ENCODE assay signal across 12 cellular contexts in the genomic region with DNA sequence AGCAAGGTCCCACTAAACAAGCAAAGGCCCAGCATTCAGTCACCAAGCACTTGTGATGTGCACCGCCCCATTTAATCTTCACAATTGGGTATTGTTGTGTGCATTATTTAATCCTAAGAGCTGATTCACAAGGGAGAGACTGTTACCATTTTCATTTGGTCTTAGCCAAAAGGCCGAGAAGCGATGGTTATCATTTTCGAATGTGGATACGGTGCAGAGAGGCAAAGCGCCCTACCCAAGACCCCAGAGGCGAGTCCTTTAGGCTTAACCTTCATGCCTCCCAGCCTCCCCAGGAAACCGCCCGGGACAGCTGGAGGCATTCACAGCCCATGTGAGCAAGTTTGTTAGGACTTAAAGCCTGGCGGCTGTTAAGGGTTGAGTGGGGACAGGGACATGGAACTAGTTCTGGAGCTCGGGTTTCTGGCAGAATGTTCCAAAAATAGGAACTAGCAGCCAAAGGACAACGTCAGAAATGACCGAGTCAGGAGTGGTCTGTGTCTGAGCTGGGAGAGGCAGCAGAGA. TPM values are rescaled to one million over a fixed set of nuclear protein-coding genes. Genes with fewer than 3 reads are reported as not detected.
DNase-seq lines count a peak whose midpoint lies in the region; FAIRE-seq and TF ChIP-seq lines count a peak whose summit lies in the region.
"Had no signal": no experiment of that assay in that cellular context is flagged by ENCODE, and none has a peak within 500 bp of the region (broad histone marks: within the 10 kb centered on the region; RNA-seq: fewer than 3 reads in every experiment).

No MANE protein-coding gene starts in this region.

- H3K4me3 Mint-ChIP-seq in chondrocyte (ENCODE audit: unreplicated experiment) = no peak overlapping the region
- H3K4me3 Mint-ChIP-seq: neural crest cell had no signal

- 13 to 17% methylated on average over 13 of the region's 13 CpGs for WGBS in GM23248 (ENCODE audit: low coverage in 1 of 2, low lambda C conversion rate in 2 of 2, missing lambda C conversion rate in 2 of 2), 2 experiments
- WGBS in smooth muscle cell (ENCODE audit: low lambda C conversion rate) = 55% methylated on average over 13 of the region's 13 CpGs
- WGBS in small intestine, 3 donors = 52 to 84% (median 79%) methylated on average over 13 of the region's 13 CpGs

- no peaks in the 10 kb centered on the region; the same call in 1 of the 2 replicates for H3F3A ChIP-seq in GM23248 (ENCODE audit: insufficient read depth)
- H3F3A ChIP-seq in smooth muscle cell (ENCODE audit: low read depth) = no peaks in the 10 kb centered on the region

- H3K27ac ChIP-seq in GM23248 = no peak overlapping the region
- H3K27ac ChIP-seq in layer of hippocampus (ENCODE audit: low read depth, low read length) = peak overlapping the region; percentile 83
- peak overlapping the region; percentile 0 for H3K27ac ChIP-seq in smooth muscle cell (ENCODE audit: low read depth)
- peak overlapping the region in 1 of 2 donors; percentile 59 for H3K27ac ChIP-seq in small intestine (ENCODE audit: low read depth in 1 of 2, low read length in 1 of 2)
- H3K27ac ChIP-seq: C4-2B had no signal

- H3K36me3 Mint-ChIP-seq in chondrocyte (ENCODE audit: low read depth) = no peaks in the 10 kb centered on the region

- in situ Hi-C loops in GM23248 (cut with MboI) = loop anchor here (10.0 kb wide), 1 partner anchor 283 kb away; no protein-coding TSS in a partner anchor

- DNase-seq in GM23248 (peak; percentile 37), chondrocyte (ENCODE audit: low spot score) (no peak), smooth muscle cell (lab: John Stamatoyannopoulos, UW; ENCODE audit: unreplicated experiment) (no peak), SIG-M5 (lab: John Stamatoyannopoulos, UW) (no peak), small intestine (no peak), KG1 (lab: John Stamatoyannopoulos, UW) (no peak), NCI-H2196 (lab: John Stamatoyannopoulos, UW; ENCODE audit: unreplicated experiment) (no peak)
- DNase-seq: Karpas-422, NCI-H526 treated with DMSO at 0.1 percent for 48 hours had no signal

- H3K27ac Mint-ChIP-seq in chondrocyte (ENCODE audit: unreplicated experiment) = peak overlapping the region; percentile 81

- no peaks in the 10 kb centered on the region for H3K9me3 Mint-ChIP-seq in chondrocyte (ENCODE audit: low read depth)
- H3K9me3 Mint-ChIP-seq: neural crest cell had no signal

- no peak for FAIRE-seq in small intestine (lab: Jason Lieb, UNC)

- no peak overlapping the region for H3K4me3 ChIP-seq in GM23248
- no peak overlapping the region for H3K4me3 ChIP-seq in smooth muscle cell
- H3K4me3 ChIP-seq in small intestine (ENCODE audit: low read depth in 1 of 2, low read length in 2 of 2) = no peak overlapping the region

- H3K4me1 ChIP-seq in GM23248 (ENCODE audit: insufficient read depth) = no peaks in the 10 kb centered on the region
- peaks cover 7% of the 10 kb centered on the region for H3K4me1 ChIP-seq in smooth muscle cell (ENCODE audit: low read depth)
- peaks cover 3 to 5% of the 10 kb centered on the region in 2 donors for H3K4me1 ChIP-seq in small intestine (ENCODE audit: control insufficient read depth in 2 of 2, insufficient read depth in 1 of 2, low read depth in 1 of 2, low read length in 1 of 2)

- no peaks in the 10 kb centered on the region for H3K36me3 ChIP-seq in GM23248 (ENCODE audit: low read depth)
- no peaks in the 10 kb centered on the region for H3K36me3 ChIP-seq in smooth muscle cell (ENCODE audit: low read depth)
- no peaks in the 10 kb centered on the region for H3K36me3 ChIP-seq in small intestine (ENCODE audit: control insufficient read depth in 2 of 2, insufficient read depth in 2 of 2, low read length in 2 of 2)

- peaks cover 13% of the 10 kb centered on the region for H3K4me1 Mint-ChIP-seq in chondrocyte (ENCODE audit: low read depth)

- no peaks in the 10 kb centered on the region for H4K20me1 ChIP-seq in GM23248 (ENCODE audit: insufficient read depth)
- no peaks in the 10 kb centered on the region for H4K20me1 ChIP-seq in smooth muscle cell (ENCODE audit: low read depth)

- H3K4me2 ChIP-seq in GM23248 (ENCODE audit: unreplicated experiment) = no peak overlapping the region
- H3K4me2 ChIP-seq in smooth muscle cell = no peak overlapping the region

- H3K9me3 ChIP-seq in GM23248 (ENCODE audit: low read depth) = no peaks in the 10 kb centered on the region
- H3K9me3 ChIP-seq in smooth muscle cell (replicated peaks; ENCODE audit: low read depth) = no peaks in the 10 kb centered on the region
- H3K9me3 ChIP-seq in small intestine (ENCODE audit: control insufficient read depth, low read depth) = no peaks in the 10 kb centered on the region

- H3K79me2 ChIP-seq in GM23248 (ENCODE audit: insufficient read depth) (no peaks in the 10 kb centered on the region), smooth muscle cell (ENCODE audit: low read depth) (no peaks in the 10 kb centered on the region)

- H3K9ac ChIP-seq in GM23248 = no peak overlapping the region
- no peak overlapping the region for H3K9ac ChIP-seq in smooth muscle cell (ENCODE audit: low read depth)

- H3K27me3 ChIP-seq in GM23248 (replicated peaks; ENCODE audit: insufficient read depth) = no peaks in the 10 kb centered on the region
- no peaks in the 10 kb centered on the region for H3K27me3 ChIP-seq in layer of hippocampus (ENCODE audit: control insufficient read depth, insufficient read depth, low read length)
- no peaks in the 10 kb centered on the region for H3K27me3 ChIP-seq in smooth muscle cell (ENCODE audit: low read depth)
- no peaks in the 10 kb centered on the region for H3K27me3 ChIP-seq in small intestine (ENCODE audit: control insufficient read depth in 2 of 2, insufficient read depth in 2 of 2, low read length in 2 of 2)

- H3K27me3 Mint-ChIP-seq in chondrocyte (ENCODE audit: low read depth) = no peaks in the 10 kb centered on the region

- no peaks in the 10 kb centered on the region for H3K9me2 ChIP-seq in GM23248 (ENCODE audit: insufficient read depth)

- H2AFZ ChIP-seq in GM23248 (0 out of 2 replicates have a peak overlapping the region, but pooled peaks have one; percentile 38), smooth muscle cell (ENCODE audit: low read depth) (no peak overlapping the region)

- TF ChIP-seq CTCF in chondrocyte (IDR thresholded peaks at IDR 0.05) = no peak
- TF ChIP-seq CTCF in smooth muscle cell (IDR thresholded peaks at IDR 0.05; ENCODE audit: borderline replicate concordance, insufficient read depth, poor library complexity, severe bottlenecking) = no peak

RNA-seq across cellular contexts. Expression of a gene that starts 13.0 kb away (rescaled TPM):
- total RNA-seq in GM23248 (2014; rRNA removed; shearing (Covaris generic)) = not detected in 2 replicates
- polyA plus RNA-seq in GM23248 (2016; fragmentation: Nextera tagmentation; extraction: Ambion mirVana) = not detected in 2 replicates
- total RNA-seq in chondrocyte = not detected in 3 replicates
- not detected in 2 replicates for total RNA-seq in smooth muscle cell
- polyA plus RNA-seq in smooth muscle cell = not detected in 2 replicates
- polyA plus RNA-seq in small intestine = under 1 TPM in 1 of 3 donors, not detected in 2; 0.36 TPM
- total RNA-seq: neural crest cell had no signal

RNA-seq across cellular contexts. Expression of a gene that starts 31.0 kb away (rescaled TPM):
- 49.2 and 50.9 TPM in 2 replicates for total RNA-seq in GM23248 (2014; rRNA removed; shearing (Covaris generic))
- polyA plus RNA-seq in GM23248 (2016; fragmentation: Nextera tagmentation; extraction: Ambion mirVana) (8.5 and 8.6 TPM in 2 replicates), smooth muscle cell (37.6 and 49.0 TPM in 2 replicates), small intestine (10 to 100 TPM; 23.0 to 29.0 (median 28.9) TPM)
- total RNA-seq in chondrocyte (103 to 109 TPM (median 109 TPM) in 3 replicates), smooth muscle cell (35.9 and 44.8 TPM in 2 replicates)

RNA-seq across cellular contexts. Expression of a gene that starts 38.0 kb away (rescaled TPM):
- 5.2 and 11.1 TPM in 2 replicates for total RNA-seq in GM23248 (2014; rRNA removed; shearing (Covaris generic))
- 8.0 and 8.5 TPM in 2 replicates for polyA plus RNA-seq in GM23248 (2016; fragmentation: Nextera tagmentation; extraction: Ambion mirVana)
- total RNA-seq in chondrocyte = 64.6 to 72.6 TPM (median 68.7 TPM) in 3 replicates
- total RNA-seq in smooth muscle cell = 36.1 and 36.6 TPM in 2 replicates
- 60.3 and 114 TPM in 2 replicates for polyA plus RNA-seq in smooth muscle cell
- polyA plus RNA-seq in small intestine = 10 to 100 TPM in 2 of 3 donors, 1 to 10 TPM in 1; 4.5 to 31.6 (median 17.9) TPM
